Comparison of ENCODE assay signal across 7 cellular contexts in genomic region chr9:4212661-4213060, GRCh38.
"Had no signal": no experiment of that assay in that cellular context is flagged by ENCODE, and none has a peak within 500 bp of the region (broad histone marks: within the 10 kb centered on the region; RNA-seq: fewer than 3 reads in every experiment).

No MANE protein-coding gene starts in this region.

- ATAC-seq: GM23338, K562 had no signal

- DNase-seq: H9, HCEC 1CT, HFFc6, IMR-90, KG1 had no signal
